In genomic region chr11:83019888-83020579, GRCh38 we compare ENCODE assay signal across 17 cellular contexts. TPM values are rescaled to one million over a fixed set of nuclear protein-coding genes. Genes with fewer than 3 reads are reported as not detected.
DNase-seq lines count a peak whose midpoint lies in the region; ATAC-seq and TF ChIP-seq lines count a peak whose summit lies in the region.
"Had no signal": no experiment of that assay in that cellular context is flagged by ENCODE, and none has a peak within 500 bp of the region (broad histone marks: within the 10 kb centered on the region; RNA-seq: fewer than 3 reads in every experiment).

No MANE protein-coding gene starts in this region.

- peak; percentile 11 for DNase-seq in NCI-H146 (lab: John Stamatoyannopoulos, UW)
- DNase-seq in NCI-H146 treated with DMSO at 0.1 percent for 48 hours (lab: John Stamatoyannopoulos, UW; ENCODE audit: unreplicated experiment), result no peak
- peak in 40 of 42 donors; percentile 38 to 88 (median 72) for DNase-seq in head of caudate nucleus
- peak in 33 of 56 donors; percentile 10 to 79 (median 47) for DNase-seq in nucleus accumbens (lab: John Stamatoyannopoulos, UW)
- peak in 1 of 2 donors; percentile 67 for DNase-seq in upper lobe of left lung
- no peak for DNase-seq in activated naive CD8-positive, alpha-beta T cell treated with anti-CD3 and anti-CD28 coated beads, Interleukin-2, amount 50 U/mL, for 24 hours
- DNase-seq in NCI-H2029 treated with DMSO at 0.1 percent for 48 hours (lab: John Stamatoyannopoulos, UW), result no peak
- no peak for DNase-seq in AML-193 (lab: John Stamatoyannopoulos, UW)
- DNase-seq: CD4-positive, CD25-positive, alpha-beta regulatory T cell; cerebellar nuclear complex; glutamatergic neuron; NCI-H187 treated with DMSO at 0.1 percent for 48 hours; NCI-H524 treated with DMSO at 0.1 percent for 48 hours; stimulated activated CD4-positive, alpha-beta T cell treated with anti-CD3 and anti-CD28 coated beads, Interleukin-12 subunit alpha, Interleukin-12 subunit beta, amount 100 ng/mL, for 4 hours had no signal

- H3K4me1 Mint-ChIP-seq in activated naive CD8-positive, alpha-beta T cell treated with anti-CD3 and anti-CD28 coated beads, Interleukin-2, amount 50 U/mL, for 24 hours, result peaks cover 22% of the 10 kb centered on the region

- TF ChIP-seq POLR2A in upper lobe of left lung (IDR thresholded peaks at IDR 0.05), result no peak

- H3K36me3 ChIP-seq in upper lobe of left lung, result no peaks in the 10 kb centered on the region
- H3K36me3 ChIP-seq: pancreas had no signal

- no peak for TF ChIP-seq EP300 in upper lobe of left lung (IDR thresholded peaks at IDR 0.05)

- peaks cover 2% of the 10 kb centered on the region for H3K36me3 Mint-ChIP-seq in activated naive CD8-positive, alpha-beta T cell treated with anti-CD3 and anti-CD28 coated beads, Interleukin-2, amount 50 U/mL, for 24 hours (ENCODE audit: low read depth)

- H3K4me1 ChIP-seq in upper lobe of left lung, result peaks cover 6 to 23% (median 9%) of the 10 kb centered on the region in 4 donors
- H3K4me1 ChIP-seq: pancreas had no signal

- intact Hi-C loops in head of caudate nucleus (cut with DNase I), result loop anchor here (10.0 kb wide), 2 partner anchors 55 to 135 kb away; partner anchors contain the start of genes PCF11 and RAB30

- ATAC-seq in upper lobe of left lung (ENCODE audit: low FRiP score in 2 of 2), result peak; percentile 45 to 54
- no peak for ATAC-seq in activated naive CD8-positive, alpha-beta T cell treated with anti-CD3 and anti-CD28 coated beads, Interleukin-2, amount 50 U/mL, for 24 hours
- ATAC-seq: activated T-helper 17 cell treated with anti-CD3 and anti-CD28 coated beads, Interleukin-2, amount 50 U/mL, for 72 hours had no signal

- no peak overlapping the region for H3K27ac ChIP-seq in upper lobe of left lung
- H3K27ac ChIP-seq: 22Rv1, pancreas had no signal

- no peak overlapping the region for H3K4me3 ChIP-seq in upper lobe of left lung
- H3K4me3 ChIP-seq: pancreas had no signal

- WGBS in upper lobe of left lung, 2 donors, result 92 to 93% methylated on average over 4 to 12 of the region's 12 CpGs

- H3K27ac Mint-ChIP-seq in activated naive CD8-positive, alpha-beta T cell treated with anti-CD3 and anti-CD28 coated beads, Interleukin-2, amount 50 U/mL, for 24 hours, result no peak overlapping the region
- H3K27ac Mint-ChIP-seq: activated T-helper 17 cell treated with anti-CD3 and anti-CD28 coated beads, Interleukin-2, amount 50 U/mL, for 72 hours had no signal

- H3K9me3 Mint-ChIP-seq in activated naive CD8-positive, alpha-beta T cell treated with anti-CD3 and anti-CD28 coated beads, Interleukin-2, amount 50 U/mL, for 24 hours, result no peaks in the 10 kb centered on the region
- H3K9me3 Mint-ChIP-seq: CD4-positive, CD25-positive, alpha-beta regulatory T cell had no signal

- H3K9me3 ChIP-seq in upper lobe of left lung, result no peaks in the 10 kb centered on the region
- H3K9me3 ChIP-seq: pancreas had no signal

- H3K27me3 Mint-ChIP-seq in activated naive CD8-positive, alpha-beta T cell treated with anti-CD3 and anti-CD28 coated beads, Interleukin-2, amount 50 U/mL, for 24 hours, result no peaks in the 10 kb centered on the region
- H3K27me3 Mint-ChIP-seq: activated T-helper 17 cell treated with anti-CD3 and anti-CD28 coated beads, Interleukin-2, amount 50 U/mL, for 72 hours; CD4-positive, CD25-positive, alpha-beta regulatory T cell had no signal

- TF ChIP-seq CTCF in upper lobe of left lung (IDR thresholded peaks at IDR 0.05), result no peak

- no peak overlapping the region for H3K4me3 Mint-ChIP-seq in activated naive CD8-positive, alpha-beta T cell treated with anti-CD3 and anti-CD28 coated beads, Interleukin-2, amount 50 U/mL, for 24 hours
- H3K4me3 Mint-ChIP-seq: activated T-helper 17 cell treated with anti-CD3 and anti-CD28 coated beads, Interleukin-2, amount 50 U/mL, for 72 hours; CD4-positive, CD25-positive, alpha-beta regulatory T cell had no signal

- H3K27me3 ChIP-seq in upper lobe of left lung, result no peaks in the 10 kb centered on the region
- H3K27me3 ChIP-seq: pancreas had no signal

RNA-seq across cellular contexts. Expression of gene RAB30, which starts 51.7 kb away (rescaled TPM):
- total RNA-seq in upper lobe of left lung, result 10 to 100 TPM in 3 of 6 donors, 1 to 10 TPM in 3; 2.7 to 19.3 (median 9.6) TPM

Comparison
In these comparisons a context has a peak if more than half of its experiments do, and no peak if none do; other contexts are left out.
1. DNase-seq: peak in NCI-H146 (single experiment), head of caudate nucleus (40 of 42) and nucleus accumbens (33 of 56); none in NCI-H146 treated with DMSO at 0.1 percent for 48 hours (single experiment), activated naive CD8-positive, alpha-beta T cell treated with anti-CD3 and anti-CD28 coated beads, Interleukin-2, amount 50 U/mL, for 24 hours (single experiment), NCI-H2029 treated with DMSO at 0.1 percent for 48 hours (single experiment) and AML-193 (0 of 2).